In the genomic region with DNA sequence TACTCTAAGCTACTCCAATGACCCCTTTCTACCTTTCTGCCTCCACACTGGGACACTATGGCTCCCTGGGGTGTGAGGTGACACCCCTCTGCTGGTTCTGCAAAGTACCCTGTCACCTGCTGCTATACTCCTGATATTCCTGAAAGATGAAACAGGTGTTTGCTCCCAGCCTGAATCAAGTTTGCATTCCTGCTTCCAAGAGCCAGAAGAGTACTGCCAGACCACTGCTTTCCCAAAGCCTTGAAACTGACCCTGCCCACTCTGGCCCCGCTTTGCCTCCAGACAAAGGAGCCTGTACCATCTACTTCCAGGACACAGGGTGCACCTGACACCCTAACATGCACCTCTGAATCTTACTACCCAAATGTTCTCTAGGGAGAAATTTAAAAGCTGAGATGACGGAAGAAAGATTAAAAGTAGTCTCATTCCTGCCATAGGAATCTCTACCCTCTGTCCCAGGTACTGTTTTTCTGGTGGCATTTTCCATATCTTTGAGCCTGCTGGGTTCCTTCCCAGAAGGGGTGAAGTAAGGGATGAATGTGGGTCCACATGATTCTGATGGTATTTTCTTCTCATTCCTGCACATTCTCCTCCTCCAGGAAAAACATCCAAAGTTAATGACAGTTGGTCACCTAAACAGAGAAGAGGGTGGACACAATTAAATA, we compare ENCODE assay signal across 16 cellular contexts.
DNase-seq lines count a peak whose midpoint lies in the region; ATAC-seq, FAIRE-seq and TF ChIP-seq lines count a peak whose summit lies in the region.
"Had no signal": no experiment of that assay in that cellular context is flagged by ENCODE, and none has a peak within 500 bp of the region (broad histone marks: within the 10 kb centered on the region; RNA-seq: fewer than 3 reads in every experiment).

No MANE protein-coding gene starts in this region.

- no peaks in the 10 kb centered on the region for H3K79me2 ChIP-seq in K562 (ENCODE audit: control insufficient read depth, insufficient read depth, low read length)
- no peaks in the 10 kb centered on the region for H3K79me2 ChIP-seq in SK-N-SH (ENCODE audit: insufficient read depth)

- no peak overlapping the region for H3K23ac ChIP-seq in mesenchymal stem cell (ENCODE audit: low read length in 2 of 2)

- H3K4ac ChIP-seq in mesenchymal stem cell (ENCODE audit: low read depth in 1 of 2, low read length in 2 of 2), result no peak overlapping the region

- H3K9me1 ChIP-seq in K562 (ENCODE audit: control insufficient read depth, insufficient read depth, low read length), result no peaks in the 10 kb centered on the region

- ATAC-seq in K562, result no peak
- no peak for ATAC-seq in stimulated activated effector memory CD8-positive, alpha-beta T cell treated with anti-CD3 and anti-CD28 coated beads, Interleukin-12 subunit alpha, Interleukin-12 subunit beta, amount 100 ng/mL, for 72 hours
- no peak for ATAC-seq in HG03442 (IDR thresholded peaks at IDR 0.05; ENCODE audit: unreplicated experiment)
- ATAC-seq in HG02938 (IDR thresholded peaks at IDR 0.05; ENCODE audit: unreplicated experiment), result no peak

- H3K27ac ChIP-seq in K562 (ENCODE audit: extremely low read depth, low read depth, low read length), result no peak overlapping the region
- H3K27ac ChIP-seq in mesenchymal stem cell (ENCODE audit: low read length, poor library complexity, severe bottlenecking), result no peak overlapping the region
- H3K27ac ChIP-seq in SK-N-SH (ENCODE audit: low read depth in 2 of 2, low read length in 1 of 2), result no peak overlapping the region

- H2BK120ac ChIP-seq in mesenchymal stem cell (ENCODE audit: low read depth, low read length), result no peak overlapping the region

- H3K36me3 Mint-ChIP-seq in stimulated activated effector memory CD8-positive, alpha-beta T cell treated with anti-CD3 and anti-CD28 coated beads, Interleukin-12 subunit alpha, Interleukin-12 subunit beta, amount 100 ng/mL, for 72 hours, result no peaks in the 10 kb centered on the region
- H3K36me3 Mint-ChIP-seq: CD4-positive, alpha-beta memory T cell had no signal

- BruUV-seq in K562 (replicated peaks; lab: Mats Ljungman, UMichigan), result no TSS peak

- no peak overlapping the region for H2BK5ac ChIP-seq in mesenchymal stem cell (ENCODE audit: low read depth, low read length, poor library complexity, severe bottlenecking)

- H3K27ac Mint-ChIP-seq in stimulated activated effector memory CD8-positive, alpha-beta T cell treated with anti-CD3 and anti-CD28 coated beads, Interleukin-12 subunit alpha, Interleukin-12 subunit beta, amount 100 ng/mL, for 72 hours, result peak overlapping the region; percentile 20

- no peak overlapping the region for H3K14ac ChIP-seq in mesenchymal stem cell (ENCODE audit: low read length in 2 of 2)

- H3K9me3 Mint-ChIP-seq in stimulated activated effector memory CD8-positive, alpha-beta T cell treated with anti-CD3 and anti-CD28 coated beads, Interleukin-12 subunit alpha, Interleukin-12 subunit beta, amount 100 ng/mL, for 72 hours, result no peaks in the 10 kb centered on the region

- CTCF ChIA-PET in K562 (lab: Yijun Ruan, JAX; ENCODE audit: low intra/inter-chr PET ratio), result no interaction called here
- CTCF ChIA-PET in SK-N-SH (lab: Yijun Ruan, JAX), result no interaction called here

- no peak overlapping the region for H4K8ac ChIP-seq in mesenchymal stem cell (ENCODE audit: low read length)

- POLR2A ChIA-PET in K562 (lab: Yijun Ruan, JAX), result interaction anchor here (0.6 kb wide), 1 partner anchor 92 kb away, joined by 3 read pairs; no protein-coding TSS in a partner anchor
- POLR2A ChIA-PET in SK-N-SH (lab: Yijun Ruan, JAX), result no interaction called here

- H3K4me3 Mint-ChIP-seq in stimulated activated effector memory CD8-positive, alpha-beta T cell treated with anti-CD3 and anti-CD28 coated beads, Interleukin-12 subunit alpha, Interleukin-12 subunit beta, amount 100 ng/mL, for 72 hours, result no peak overlapping the region
- H3K4me3 Mint-ChIP-seq: CD4-positive, alpha-beta memory T cell had no signal

- no peaks in the 10 kb centered on the region for H3K9me2 ChIP-seq in SK-N-SH

- intact Hi-C loops in K562 (cut with micrococcal nuclease), result no loop called here

- no peak overlapping the region for H2AK5ac ChIP-seq in mesenchymal stem cell (ENCODE audit: low read length, severe bottlenecking)

- DNase-seq in K562 (ENCODE audit: extremely low read depth in 1 of 4, low spot score in 3 of 4) (no peak), mesenchymal stem cell (no peak), SK-N-SH (no peak)
- DNase-seq in stimulated activated effector memory CD8-positive, alpha-beta T cell treated with anti-CD3 and anti-CD28 coated beads, Interleukin-12 subunit alpha, Interleukin-12 subunit beta, amount 100 ng/mL, for 72 hours (ENCODE audit: low spot score in 2 of 2), result no peak
- DNase-seq: C1 segment of cervical spinal cord; Caco-2; CD4-positive, alpha-beta memory T cell; DMS153; DND-41; GOT3; HCEC 1CT had no signal

- H4K91ac ChIP-seq in mesenchymal stem cell (ENCODE audit: low read length), result no peak overlapping the region

- H3F3A ChIP-seq in SK-N-SH (replicated peaks; ENCODE audit: insufficient read depth), result peaks cover 24% of the 10 kb centered on the region

- no peak for FAIRE-seq in K562 (lab: Jason Lieb, UNC)
- FAIRE-seq: G401.6, GM12892, H54 had no signal

- 17% methylated on average over 2 of the region's 2 CpGs for WGBS in K562 (ENCODE audit: insufficient coverage, low coverage, missing lambda C conversion rate)
- WGBS in mesenchymal stem cell, result 100% methylated on average over 1 of the region's 2 CpGs
- 86% methylated on average over 2 of the region's 2 CpGs for WGBS in SK-N-SH (ENCODE audit: low lambda C conversion rate)

- H3K4me1 Mint-ChIP-seq in stimulated activated effector memory CD8-positive, alpha-beta T cell treated with anti-CD3 and anti-CD28 coated beads, Interleukin-12 subunit alpha, Interleukin-12 subunit beta, amount 100 ng/mL, for 72 hours, result peaks cover 35% of the 10 kb centered on the region

- H3K9me3 ChIP-seq in K562 (replicated peaks; ENCODE audit: control insufficient read depth, insufficient read depth, low read depth, low read length), result 0 out of 2 replicates have a peak, but pooled peaks cover 3% of the 10 kb centered on the region
- H3K9me3 ChIP-seq in mesenchymal stem cell (ENCODE audit: control insufficient read depth, low read length), result no peaks in the 10 kb centered on the region
- H3K9me3 ChIP-seq in SK-N-SH, result no peaks in the 10 kb centered on the region
- H3K9me3 ChIP-seq: Caco-2 had no signal

- H2BK12ac ChIP-seq in mesenchymal stem cell (ENCODE audit: low read length in 2 of 2), result no peak overlapping the region

- H3K4me2 ChIP-seq in K562 (ENCODE audit: insufficient read depth, low read length) (no peak overlapping the region), mesenchymal stem cell (ENCODE audit: low read length, poor library complexity, severe bottlenecking) (no peak overlapping the region), SK-N-SH (no peak overlapping the region)

- TF ChIP-seq EP300 in K562 (IDR thresholded peaks at IDR 0.05; ENCODE audit: low read length) (no peak), SK-N-SH (IDR thresholded peaks at IDR 0.05; ENCODE audit: borderline replicate concordance in 1 of 2, low read depth in 1 of 2, low read length in 1 of 2) (no peak)

- no peak overlapping the region for H3K4me3 ChIP-seq in K562
- no peak overlapping the region for H3K4me3 ChIP-seq in mesenchymal stem cell (ENCODE audit: insufficient read depth in 1 of 2, low read depth in 1 of 2, low read length in 2 of 2)
- no peak overlapping the region for H3K4me3 ChIP-seq in SK-N-SH (ENCODE audit: low read depth in 2 of 2, low read length in 1 of 2)

- H3K36me3 ChIP-seq in K562 (ENCODE audit: control insufficient read depth, insufficient read depth, low read length) (no peaks in the 10 kb centered on the region), mesenchymal stem cell (ENCODE audit: control insufficient read depth in 1 of 2, insufficient read depth in 2 of 2, low read depth in 1 of 2, low read length in 2 of 2) (no peaks in the 10 kb centered on the region), SK-N-SH (replicated peaks in 1 of 2; ENCODE audit: control insufficient read depth in 1 of 2, insufficient read depth in 2 of 2, low read length in 1 of 2) (no peaks in the 10 kb centered on the region)

- H3K27me3 ChIP-seq in K562 (ENCODE audit: control insufficient read depth in 2 of 2, insufficient read depth in 2 of 2, low read length in 2 of 2) (no peaks in the 10 kb centered on the region), mesenchymal stem cell (ENCODE audit: control insufficient read depth in 1 of 2, insufficient read depth in 1 of 2, low read length in 2 of 2) (no peaks in the 10 kb centered on the region), SK-N-SH (ENCODE audit: insufficient read depth) (no peaks in the 10 kb centered on the region)

- TF ChIP-seq POLR2A in K562 (conservative IDR thresholded peaks at IDR 0.05), result no peak

- TF ChIP-seq CTCF in K562 (IDR thresholded peaks at IDR 0.05 in 2 of 3, conservative IDR thresholded peaks at IDR 0.05 in 1 of 3; ENCODE audit: insufficient read depth in 2 of 3, low read depth in 1 of 3, low read length in 3 of 3), result no peak
- TF ChIP-seq CTCF in SK-N-SH (IDR thresholded peaks at IDR 0.05), result no peak

- H3K9ac ChIP-seq in K562 (ENCODE audit: insufficient read depth in 1 of 2, low read depth in 2 of 2, low read length in 2 of 2) (no peak overlapping the region), mesenchymal stem cell (ENCODE audit: low read length) (no peak overlapping the region), SK-N-SH (no peak overlapping the region)

- H3K18ac ChIP-seq in mesenchymal stem cell (ENCODE audit: low read depth in 1 of 2, low read length in 2 of 2), result peak overlapping the region in 1 of 2 experiments; percentile 21

- H2AFZ ChIP-seq in K562 (ENCODE audit: low read depth, low read length), result no peak overlapping the region
- peak overlapping the region; percentile 14 for H2AFZ ChIP-seq in mesenchymal stem cell (ENCODE audit: low read depth, low read length)
- no peak overlapping the region for H2AFZ ChIP-seq in SK-N-SH (ENCODE audit: low read depth)

- in situ Hi-C loops in K562 (cut with MboI), result no loop called here

- no peak for TF ChIP-seq RAD21 in K562 (CRISPR knock-in tag; conservative IDR thresholded peaks at IDR 0.05 in 1 of 2, IDR thresholded peaks at IDR 0.05 in 1 of 2)
- no peak for TF ChIP-seq RAD21 in SK-N-SH (IDR thresholded peaks at IDR 0.05; ENCODE audit: low read length)

- H3K4me1 ChIP-seq in K562 (replicated peaks in 1 of 2; ENCODE audit: control insufficient read depth in 2 of 2, insufficient read depth in 2 of 2, low read length in 2 of 2) (peaks cover 0 to 2% of the 10 kb centered on the region in 2 experiments; a peak in 1 of 5 replicates), mesenchymal stem cell (ENCODE audit: control insufficient read depth, insufficient read depth, low read depth, low read length) (peaks cover 2% of the 10 kb centered on the region), SK-N-SH (ENCODE audit: control insufficient read depth in 1 of 2, insufficient read depth in 2 of 2, low read depth in 1 of 2, low read length in 1 of 2) (peaks cover 7 to 13% of the 10 kb centered on the region in 2 experiments; a peak in 3 of 4 replicates)
- H3K4me1 ChIP-seq: Caco-2 had no signal

- H3K79me1 ChIP-seq in mesenchymal stem cell (replicated peaks; ENCODE audit: low read length, poor library complexity, severe bottlenecking), result no peaks in the 10 kb centered on the region

- no peaks in the 10 kb centered on the region for H4K20me1 ChIP-seq in K562 (replicated peaks; ENCODE audit: control insufficient read depth, insufficient read depth, low read length)
- H4K20me1 ChIP-seq in SK-N-SH (ENCODE audit: insufficient read depth), result no peaks in the 10 kb centered on the region

- H2BK15ac ChIP-seq in mesenchymal stem cell (ENCODE audit: low read depth, poor library complexity, severe bottlenecking), result no peak overlapping the region
